ENCODE assay signal across 13 cellular contexts in genomic region chr11:94132152-94132558, GRCh38. TPM values are rescaled to one million over a fixed set of nuclear protein-coding genes. Genes with fewer than 3 reads are reported as not detected.
DNase-seq lines count a peak whose midpoint lies in the region; ATAC-seq and TF ChIP-seq lines count a peak whose summit lies in the region.
"Had no signal": no experiment of that assay in that cellular context is flagged by ENCODE, and none has a peak within 500 bp of the region (broad histone marks: within the 10 kb centered on the region; RNA-seq: fewer than 3 reads in every experiment).

No MANE protein-coding gene starts in this region.

- H3K4me3 ChIP-seq in BE2C (ENCODE audit: low read depth, low read length): peak overlapping the region; percentile 96

- no peaks in the 10 kb centered on the region for H3K36me3 ChIP-seq in BE2C

- DNase-seq in BE2C: peak; percentile 40
- DNase-seq in M059J (ENCODE audit: low read depth): peak; percentile 97
- DNase-seq in dermis blood vessel endothelial cell: peak; percentile 46
- peak; percentile 54 for DNase-seq in myocyte (ENCODE audit: low read depth)
- no peak for DNase-seq in T-helper 17 cell
- DNase-seq in activated naive CD4-positive, alpha-beta T cell (lab: John Stamatoyannopoulos, UW): no peak
- no peak for DNase-seq in GM13976 (ENCODE audit: low spot score)
- DNase-seq in activated CD4-positive, alpha-beta memory T cell treated with anti-CD3 and anti-CD28 coated beads for 36 hours: no peak
- DNase-seq: COR-L47; effector CD4-positive, alpha-beta T cell; NCI-H510A treated with DMSO at 0.1 percent for 48 hours had no signal

- peaks cover 34% of the 10 kb centered on the region for H3K4me1 ChIP-seq in BE2C

- no peaks in the 10 kb centered on the region for H3K36me3 Mint-ChIP-seq in T-helper 17 cell (ENCODE audit: low read depth)
- H3K36me3 Mint-ChIP-seq in activated CD4-positive, alpha-beta memory T cell treated with anti-CD3 and anti-CD28 coated beads for 36 hours: peaks cover 3% of the 10 kb centered on the region

- H3K9me3 ChIP-seq in BE2C (no peaks in the 10 kb centered on the region), T-helper 17 cell (ENCODE audit: control insufficient read depth, low read length, poor library complexity, severe bottlenecking) (no peaks in the 10 kb centered on the region)

- H3K4me3 Mint-ChIP-seq in T-helper 17 cell: no peak overlapping the region
- H3K4me3 Mint-ChIP-seq in activated CD4-positive, alpha-beta memory T cell treated with anti-CD3 and anti-CD28 coated beads for 36 hours: no peak overlapping the region
- H3K4me3 Mint-ChIP-seq: IgD-negative memory B cell, mesothelial cell of epicardium had no signal

- peaks cover 39% of the 10 kb centered on the region for H3K4me1 Mint-ChIP-seq in T-helper 17 cell
- peaks cover 52% of the 10 kb centered on the region for H3K4me1 Mint-ChIP-seq in activated CD4-positive, alpha-beta memory T cell treated with anti-CD3 and anti-CD28 coated beads for 36 hours (ENCODE audit: low read depth)

- H3K9me3 Mint-ChIP-seq in activated CD4-positive, alpha-beta memory T cell treated with anti-CD3 and anti-CD28 coated beads for 36 hours: peaks cover 3% of the 10 kb centered on the region
- H3K9me3 Mint-ChIP-seq: IgD-negative memory B cell, mesothelial cell of epicardium had no signal

- no peak overlapping the region for H3K27ac Mint-ChIP-seq in T-helper 17 cell
- H3K27ac Mint-ChIP-seq in activated CD4-positive, alpha-beta memory T cell treated with anti-CD3 and anti-CD28 coated beads for 36 hours: no peak overlapping the region
- H3K27ac Mint-ChIP-seq: IgD-negative memory B cell, mesothelial cell of epicardium had no signal

- POLR2A ChIA-PET in activated CD4-positive, alpha-beta memory T cell treated with anti-CD3 and anti-CD28 coated beads for 36 hours (lab: Charles Lee): no interaction called here

- no peak for ATAC-seq in T-helper 17 cell

- CTCF ChIA-PET in activated CD4-positive, alpha-beta memory T cell treated with anti-CD3 and anti-CD28 coated beads for 36 hours (lab: Charles Lee): interaction anchor here (1.9 kb wide), 1 partner anchor 52 kb away, joined by 4 read pairs; no protein-coding TSS in a partner anchor

- in situ Hi-C loops in GM13976 (cut with MboI; ENCODE audit: low sequenced_read_pairs, unreplicated experiment): no loop called here

- H3K27me3 ChIP-seq in BE2C: no peaks in the 10 kb centered on the region

- H3K27me3 Mint-ChIP-seq in T-helper 17 cell: no peaks in the 10 kb centered on the region
- H3K27me3 Mint-ChIP-seq in activated CD4-positive, alpha-beta memory T cell treated with anti-CD3 and anti-CD28 coated beads for 36 hours: no peaks in the 10 kb centered on the region
- H3K27me3 Mint-ChIP-seq: IgD-negative memory B cell had no signal

- intact Hi-C loops in activated CD4-positive, alpha-beta memory T cell treated with anti-CD3 and anti-CD28 coated beads for 36 hours (cut with micrococcal nuclease): loop anchor here (5.0 to 10.0 kb wide), 2 partner anchors 35 to 467 kb away; partner anchors contain the start of gene CEP295

- no peak for TF ChIP-seq CTCF in BE2C (IDR thresholded peaks at IDR 0.05; ENCODE audit: low read depth, low read length)
- no peak for TF ChIP-seq CTCF in GM13976 (IDR thresholded peaks at IDR 0.05; ENCODE audit: borderline replicate concordance, control extremely low read depth, extremely low read depth, insufficient read depth, missing control alignments)

RNA-seq across cellular contexts. Expression of gene PANX1, which starts 3.5 kb away (rescaled TPM):
- 12.7 TPM for polyA plus RNA-seq in BE2C (2012; ENCODE audit: insufficient read depth, insufficient read length, low read depth)
- 47.8 and 49.8 TPM in 2 replicates for total RNA-seq in M059J (2014; rRNA removed; shearing (Covaris generic))
- total RNA-seq in dermis blood vessel endothelial cell (24.8 and 27.4 TPM in 2 replicates), myocyte (58.4 and 63.1 TPM in 2 replicates), T-helper 17 cell (10 to 100 TPM in 1 of 2 donors, 1 to 10 TPM in 1; 7.1 to 19.8 TPM)
- 15.7 TPM for polyA plus RNA-seq in myocyte (2012)
- 10 to 100 TPM; 11.4 to 11.7 TPM for total RNA-seq in activated CD4-positive, alpha-beta memory T cell treated with anti-CD3 and anti-CD28 coated beads for 36 hours

Comparison
In these comparisons a context has a peak if more than half of its experiments do, and no peak if none do; other contexts are left out.
1. DNase-seq: peak in BE2C (single experiment), M059J (single experiment), dermis blood vessel endothelial cell (single experiment) and myocyte (single experiment); none in T-helper 17 cell (0 of 3), activated naive CD4-positive, alpha-beta T cell (0 of 4), GM13976 (single experiment) and activated CD4-positive, alpha-beta memory T cell treated with anti-CD3 and anti-CD28 coated beads for 36 hours (single experiment).